Comparison of ENCODE assay signal across 2 cellular contexts in the genomic region with DNA sequence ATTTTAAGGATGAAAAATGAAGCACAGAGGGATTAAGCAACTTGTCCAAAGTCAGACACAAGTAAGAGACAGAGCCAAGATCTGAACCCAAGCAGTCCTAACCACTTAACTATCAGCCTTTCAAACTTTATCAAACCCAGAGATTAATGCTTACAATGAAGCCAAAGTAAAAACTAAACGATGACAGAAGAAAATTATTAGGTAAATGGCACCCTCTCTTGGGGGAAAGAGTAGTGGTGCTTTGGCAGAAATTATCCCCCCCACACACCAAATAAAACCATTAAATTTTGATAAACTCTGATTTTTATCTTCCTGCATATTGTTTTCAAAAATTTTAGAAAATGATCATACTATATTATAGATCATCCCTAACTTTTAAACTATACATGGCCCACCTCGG.
TF ChIP-seq lines count a peak whose summit lies in the region.

No MANE protein-coding gene starts in this region.

TF ChIP-seq in SK-N-SH, 30 proteins besides CTCF, POLR2A, EP300 and RAD21 (continued from another document):
- TF ChIP-seq, protein P1, sequence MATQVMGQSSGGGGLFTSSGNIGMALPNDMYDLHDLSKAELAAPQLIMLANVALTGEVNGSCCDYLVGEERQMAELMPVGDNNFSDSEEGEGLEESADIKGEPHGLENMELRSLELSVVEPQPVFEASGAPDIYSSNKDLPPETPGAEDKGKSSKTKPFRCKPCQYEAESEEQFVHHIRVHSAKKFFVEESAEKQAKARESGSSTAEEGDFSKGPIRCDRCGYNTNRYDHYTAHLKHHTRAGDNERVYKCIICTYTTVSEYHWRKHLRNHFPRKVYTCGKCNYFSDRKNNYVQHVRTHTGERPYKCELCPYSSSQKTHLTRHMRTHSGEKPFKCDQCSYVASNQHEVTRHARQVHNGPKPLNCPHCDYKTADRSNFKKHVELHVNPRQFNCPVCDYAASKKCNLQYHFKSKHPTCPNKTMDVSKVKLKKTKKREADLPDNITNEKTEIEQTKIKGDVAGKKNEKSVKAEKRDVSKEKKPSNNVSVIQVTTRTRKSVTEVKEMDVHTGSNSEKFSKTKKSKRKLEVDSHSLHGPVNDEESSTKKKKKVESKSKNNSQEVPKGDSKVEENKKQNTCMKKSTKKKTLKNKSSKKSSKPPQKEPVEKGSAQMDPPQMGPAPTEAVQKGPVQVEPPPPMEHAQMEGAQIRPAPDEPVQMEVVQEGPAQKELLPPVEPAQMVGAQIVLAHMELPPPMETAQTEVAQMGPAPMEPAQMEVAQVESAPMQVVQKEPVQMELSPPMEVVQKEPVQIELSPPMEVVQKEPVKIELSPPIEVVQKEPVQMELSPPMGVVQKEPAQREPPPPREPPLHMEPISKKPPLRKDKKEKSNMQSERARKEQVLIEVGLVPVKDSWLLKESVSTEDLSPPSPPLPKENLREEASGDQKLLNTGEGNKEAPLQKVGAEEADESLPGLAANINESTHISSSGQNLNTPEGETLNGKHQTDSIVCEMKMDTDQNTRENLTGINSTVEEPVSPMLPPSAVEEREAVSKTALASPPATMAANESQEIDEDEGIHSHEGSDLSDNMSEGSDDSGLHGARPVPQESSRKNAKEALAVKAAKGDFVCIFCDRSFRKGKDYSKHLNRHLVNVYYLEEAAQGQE (IDR thresholded peaks at IDR 0.05; ENCODE audit: low read depth, low read length) = no peak
- TF ChIP-seq MEF2A (IDR thresholded peaks at IDR 0.05; ENCODE audit: borderline replicate concordance, low read depth) (no peak), ELF1 (IDR thresholded peaks at IDR 0.05) (no peak), FOSL2 (IDR thresholded peaks at IDR 0.05; ENCODE audit: borderline replicate concordance, low read depth) (no peak), POLR2AphosphoS5 (IDR thresholded peaks at IDR 0.05; ENCODE audit: low read depth, low read length) (no peak), SIN3A (IDR thresholded peaks at IDR 0.05; ENCODE audit: borderline replicate concordance, low read depth, low read length) (no peak), RXRA (IDR thresholded peaks at IDR 0.05; ENCODE audit: borderline replicate concordance, low read depth) (no peak)
- TF ChIP-seq, protein P2, sequence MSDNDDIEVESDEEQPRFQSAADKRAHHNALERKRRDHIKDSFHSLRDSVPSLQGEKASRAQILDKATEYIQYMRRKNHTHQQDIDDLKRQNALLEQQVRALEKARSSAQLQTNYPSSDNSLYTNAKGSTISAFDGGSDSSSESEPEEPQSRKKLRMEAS (IDR thresholded peaks at IDR 0.05; ENCODE audit: low read depth) = no peak
- TF ChIP-seq, protein P3, sequence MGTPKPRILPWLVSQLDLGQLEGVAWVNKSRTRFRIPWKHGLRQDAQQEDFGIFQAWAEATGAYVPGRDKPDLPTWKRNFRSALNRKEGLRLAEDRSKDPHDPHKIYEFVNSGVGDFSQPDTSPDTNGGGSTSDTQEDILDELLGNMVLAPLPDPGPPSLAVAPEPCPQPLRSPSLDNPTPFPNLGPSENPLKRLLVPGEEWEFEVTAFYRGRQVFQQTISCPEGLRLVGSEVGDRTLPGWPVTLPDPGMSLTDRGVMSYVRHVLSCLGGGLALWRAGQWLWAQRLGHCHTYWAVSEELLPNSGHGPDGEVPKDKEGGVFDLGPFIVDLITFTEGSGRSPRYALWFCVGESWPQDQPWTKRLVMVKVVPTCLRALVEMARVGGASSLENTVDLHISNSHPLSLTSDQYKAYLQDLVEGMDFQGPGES (IDR thresholded peaks at IDR 0.05; ENCODE audit: low read depth, low read length) = no peak
TF ChIP-seq in SK-N-SH: peak in this region for 0.

TF ChIP-seq in SK-N-SH treated with all-trans-retinoic acid at 6 μM for 48 hours, 23 proteins besides CTCF, POLR2A, EP300 and RAD21 (continued from another document):
- TF ChIP-seq, protein P4, sequence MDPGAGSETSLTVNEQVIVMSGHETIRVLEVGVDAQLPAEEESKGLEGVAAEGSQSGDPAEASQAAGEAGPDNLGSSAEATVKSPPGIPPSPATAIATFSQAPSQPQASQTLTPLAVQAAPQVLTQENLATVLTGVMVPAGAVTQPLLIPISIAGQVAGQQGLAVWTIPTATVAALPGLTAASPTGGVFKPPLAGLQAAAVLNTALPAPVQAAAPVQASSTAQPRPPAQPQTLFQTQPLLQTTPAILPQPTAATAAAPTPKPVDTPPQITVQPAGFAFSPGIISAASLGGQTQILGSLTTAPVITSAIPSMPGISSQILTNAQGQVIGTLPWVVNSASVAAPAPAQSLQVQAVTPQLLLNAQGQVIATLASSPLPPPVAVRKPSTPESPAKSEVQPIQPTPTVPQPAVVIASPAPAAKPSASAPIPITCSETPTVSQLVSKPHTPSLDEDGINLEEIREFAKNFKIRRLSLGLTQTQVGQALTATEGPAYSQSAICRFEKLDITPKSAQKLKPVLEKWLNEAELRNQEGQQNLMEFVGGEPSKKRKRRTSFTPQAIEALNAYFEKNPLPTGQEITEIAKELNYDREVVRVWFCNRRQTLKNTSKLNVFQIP (CRISPR knock-in tag; IDR thresholded peaks at IDR 0.05; ENCODE audit: borderline replicate concordance, low read depth) = no peak
- TF ChIP-seq, protein P5, sequence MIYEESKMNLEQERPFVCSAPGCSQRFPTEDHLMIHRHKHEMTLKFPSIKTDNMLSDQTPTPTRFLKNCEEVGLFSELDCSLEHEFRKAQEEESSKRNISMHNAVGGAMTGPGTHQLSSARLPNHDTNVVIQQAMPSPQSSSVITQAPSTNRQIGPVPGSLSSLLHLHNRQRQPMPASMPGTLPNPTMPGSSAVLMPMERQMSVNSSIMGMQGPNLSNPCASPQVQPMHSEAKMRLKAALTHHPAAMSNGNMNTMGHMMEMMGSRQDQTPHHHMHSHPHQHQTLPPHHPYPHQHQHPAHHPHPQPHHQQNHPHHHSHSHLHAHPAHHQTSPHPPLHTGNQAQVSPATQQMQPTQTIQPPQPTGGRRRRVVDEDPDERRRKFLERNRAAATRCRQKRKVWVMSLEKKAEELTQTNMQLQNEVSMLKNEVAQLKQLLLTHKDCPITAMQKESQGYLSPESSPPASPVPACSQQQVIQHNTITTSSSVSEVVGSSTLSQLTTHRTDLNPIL (CRISPR knock-in tag; IDR thresholded peaks at IDR 0.05; ENCODE audit: low read depth) = no peak
- TF ChIP-seq CSDC2 (CRISPR knock-in tag; IDR thresholded peaks at IDR 0.05) (no peak), SNAI2 (CRISPR knock-in tag; IDR thresholded peaks at IDR 0.05) (no peak), PPARA (CRISPR knock-in tag; IDR thresholded peaks at IDR 0.05; ENCODE audit: borderline replicate concordance) (no peak), OSR1 (CRISPR knock-in tag; IDR thresholded peaks at IDR 0.05) (no peak), ZC3H10 (CRISPR knock-in tag; IDR thresholded peaks at IDR 0.05) (no peak), BACH2 (CRISPR knock-in tag; IDR thresholded peaks at IDR 0.05; ENCODE audit: borderline replicate concordance) (no peak), TOX (CRISPR knock-in tag; IDR thresholded peaks at IDR 0.05; ENCODE audit: borderline replicate concordance) (no peak), ZNF565 (CRISPR knock-in tag; conservative IDR thresholded peaks at IDR 0.05; ENCODE audit: low read depth) (no peak)
- TF ChIP-seq, protein P6, sequence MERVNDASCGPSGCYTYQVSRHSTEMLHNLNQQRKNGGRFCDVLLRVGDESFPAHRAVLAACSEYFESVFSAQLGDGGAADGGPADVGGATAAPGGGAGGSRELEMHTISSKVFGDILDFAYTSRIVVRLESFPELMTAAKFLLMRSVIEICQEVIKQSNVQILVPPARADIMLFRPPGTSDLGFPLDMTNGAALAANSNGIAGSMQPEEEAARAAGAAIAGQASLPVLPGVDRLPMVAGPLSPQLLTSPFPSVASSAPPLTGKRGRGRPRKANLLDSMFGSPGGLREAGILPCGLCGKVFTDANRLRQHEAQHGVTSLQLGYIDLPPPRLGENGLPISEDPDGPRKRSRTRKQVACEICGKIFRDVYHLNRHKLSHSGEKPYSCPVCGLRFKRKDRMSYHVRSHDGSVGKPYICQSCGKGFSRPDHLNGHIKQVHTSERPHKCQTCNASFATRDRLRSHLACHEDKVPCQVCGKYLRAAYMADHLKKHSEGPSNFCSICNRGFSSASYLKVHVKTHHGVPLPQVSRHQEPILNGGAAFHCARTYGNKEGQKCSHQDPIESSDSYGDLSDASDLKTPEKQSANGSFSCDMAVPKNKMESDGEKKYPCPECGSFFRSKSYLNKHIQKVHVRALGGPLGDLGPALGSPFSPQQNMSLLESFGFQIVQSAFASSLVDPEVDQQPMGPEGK (CRISPR knock-in tag; IDR thresholded peaks at IDR 0.05; ENCODE audit: borderline replicate concordance) = no peak
TF ChIP-seq in SK-N-SH treated with all-trans-retinoic acid at 6 μM for 48 hours: peak in this region for 0.
